In genomic region chr17:43669971-43670644, GRCh38 we compare ENCODE assay signal across 11 cellular contexts. TPM values are rescaled to one million over a fixed set of nuclear protein-coding genes. Genes with fewer than 3 reads are reported as not detected.
DNase-seq lines count a peak whose midpoint lies in the region; ATAC-seq lines count a peak whose summit lies in the region.
"Had no signal": no experiment of that assay in that cellular context is flagged by ENCODE, and none has a peak within 500 bp of the region (broad histone marks: within the 10 kb centered on the region; RNA-seq: fewer than 3 reads in every experiment).

No MANE protein-coding gene starts in this region.

- DNase-seq in HT-29 (ENCODE audit: low spot score) (peak; percentile 47), NT2/D1 (ENCODE audit: low read depth, low spot score) (no peak), fibroblast of peridontal ligament (ENCODE audit: extremely low read depth) (peak; percentile 59), renal cortical epithelial cell (ENCODE audit: low read depth) (peak; percentile 41), 8988T (no peak)
- DNase-seq: NCI-H1930 had no signal

- no peak for ATAC-seq in HG03135 (IDR thresholded peaks at IDR 0.05; ENCODE audit: unreplicated experiment)
- no peak for ATAC-seq in GM18502 (IDR thresholded peaks at IDR 0.05; ENCODE audit: poor library complexity, unreplicated experiment)
- no peak for ATAC-seq in HG02623 (IDR thresholded peaks at IDR 0.05; ENCODE audit: unreplicated experiment)

- H3K36me3 ChIP-seq in NT2/D1 (ENCODE audit: insufficient read depth, insufficient read length, low read length), result no peaks in the 10 kb centered on the region

- H3K4me3 ChIP-seq in NT2/D1 (ENCODE audit: insufficient read length, low read depth), result no peak overlapping the region

- peaks cover 10% of the 10 kb centered on the region for H3K4me1 ChIP-seq in NT2/D1 (ENCODE audit: insufficient read depth, insufficient read length)

- H3K27me3 ChIP-seq in NT2/D1 (ENCODE audit: insufficient read depth, insufficient read length), result no peaks in the 10 kb centered on the region

- H3K9ac ChIP-seq in NT2/D1 (ENCODE audit: insufficient read length, low read depth), result peak overlapping the region; percentile 46

- H3K9me3 ChIP-seq in NT2/D1 (ENCODE audit: insufficient read depth, low read length), result no peaks in the 10 kb centered on the region

RNA-seq across cellular contexts. Expression of gene MEOX1, which starts 8.4 kb away (rescaled TPM):
- not detected in 2 replicates for total RNA-seq in HT-29 (2014; rRNA removed; shearing (Covaris generic))
- 11.1 TPM in 1 of 2 replicates, not detected in the other for total RNA-seq in renal cortical epithelial cell
- total RNA-seq: osteocyte, SK-MEL-5 had no signal

Comparison
In these comparisons a context has a peak if more than half of its experiments do, and no peak if none do; other contexts are left out.
1. DNase-seq: peak in HT-29 (single experiment), fibroblast of peridontal ligament (single experiment) and renal cortical epithelial cell (single experiment); none in NT2/D1 (single experiment) and 8988T (single experiment).